In genomic region chr11:8870461-8871282, GRCh38 we compare ENCODE assay signal across 8 cellular contexts. TPM values are rescaled to one million over a fixed set of nuclear protein-coding genes. Genes with fewer than 3 reads are reported as not detected.
DNase-seq lines count a peak whose midpoint lies in the region; ATAC-seq and TF ChIP-seq lines count a peak whose summit lies in the region.

No MANE protein-coding gene starts in this region.

- DNase-seq in activated T-cell treated with anti-CD3 and anti-CD28 coated beads for 48 hours (ENCODE audit: low read depth) (peak; percentile 5), NCI-H2171 treated with DMSO at 0.1 percent for 48 hours (lab: John Stamatoyannopoulos, UW) (peak; percentile 63), Right ventricle myocardium superior (peak; percentile 67), omental fat pad (ENCODE audit: low spot score) (no peak), activated gamma-delta T cell treated with Interleukin-2 at 50 U/mL for 16 hours (no peak)
- no peak for DNase-seq in activated T-cell treated with anti-CD3 and anti-CD28 coated beads, Interleukin-2, amount 50 U/mL, for 1 hour
- DNase-seq in activated naive CD8-positive, alpha-beta T cell treated with anti-CD3 and anti-CD28 coated beads, Interleukin-2, amount 50 U/mL, for 24 hours, result peak; percentile 30

- no peaks in the 10 kb centered on the region for H3K9me3 Mint-ChIP-seq in activated naive CD8-positive, alpha-beta T cell treated with anti-CD3 and anti-CD28 coated beads, Interleukin-2, amount 50 U/mL, for 24 hours

- no peak for TF ChIP-seq CTCF in omental fat pad (IDR thresholded peaks at IDR 0.05)

- peaks cover 11% of the 10 kb centered on the region for H3K4me1 Mint-ChIP-seq in activated naive CD8-positive, alpha-beta T cell treated with anti-CD3 and anti-CD28 coated beads, Interleukin-2, amount 50 U/mL, for 24 hours

- no peaks in the 10 kb centered on the region for H3K36me3 Mint-ChIP-seq in activated naive CD8-positive, alpha-beta T cell treated with anti-CD3 and anti-CD28 coated beads, Interleukin-2, amount 50 U/mL, for 24 hours (ENCODE audit: low read depth)

- peak overlapping the region; percentile 61 for H3K4me3 Mint-ChIP-seq in activated naive CD8-positive, alpha-beta T cell treated with anti-CD3 and anti-CD28 coated beads, Interleukin-2, amount 50 U/mL, for 24 hours

- peaks cover 54% of the 10 kb centered on the region for H3K27me3 Mint-ChIP-seq in activated naive CD8-positive, alpha-beta T cell treated with anti-CD3 and anti-CD28 coated beads, Interleukin-2, amount 50 U/mL, for 24 hours

- ATAC-seq in activated naive CD8-positive, alpha-beta T cell treated with anti-CD3 and anti-CD28 coated beads, Interleukin-2, amount 50 U/mL, for 24 hours, result peak; percentile 48
- peak; percentile 84 for ATAC-seq in Right ventricle myocardium superior (ENCODE audit: poor library complexity)
- peak; percentile 77 for ATAC-seq in omental fat pad (ENCODE audit: low FRiP score)
- no peak for ATAC-seq in HG02678 (IDR thresholded peaks at IDR 0.05; ENCODE audit: unreplicated experiment)

- no peak overlapping the region for H3K27ac Mint-ChIP-seq in activated naive CD8-positive, alpha-beta T cell treated with anti-CD3 and anti-CD28 coated beads, Interleukin-2, amount 50 U/mL, for 24 hours

- intact Hi-C loops in Right ventricle myocardium superior (cut with DNase I), result no loop called here

RNA-seq across cellular contexts. Expression of gene AKIP1, which starts 40.3 kb away (rescaled TPM):
- 26.8 TPM for total RNA-seq in Right ventricle myocardium superior
- total RNA-seq in omental fat pad, result 10 to 100 TPM; 13.1 to 32.0 (median 19.8) TPM

Comparison
In these comparisons a context has a peak if more than half of its experiments do, and no peak if none do; other contexts are left out.
1. DNase-seq: peak in activated T-cell treated with anti-CD3 and anti-CD28 coated beads for 48 hours (single experiment), NCI-H2171 treated with DMSO at 0.1 percent for 48 hours (single experiment), activated naive CD8-positive, alpha-beta T cell treated with anti-CD3 and anti-CD28 coated beads, Interleukin-2, amount 50 U/mL, for 24 hours (single experiment) and Right ventricle myocardium superior (single experiment); none in activated T-cell treated with anti-CD3 and anti-CD28 coated beads, Interleukin-2, amount 50 U/mL, for 1 hour (single experiment), omental fat pad (single experiment) and activated gamma-delta T cell treated with Interleukin-2 at 50 U/mL for 16 hours (single experiment).